1 cellular context compared by ENCODE assay signal in the genomic region with DNA sequence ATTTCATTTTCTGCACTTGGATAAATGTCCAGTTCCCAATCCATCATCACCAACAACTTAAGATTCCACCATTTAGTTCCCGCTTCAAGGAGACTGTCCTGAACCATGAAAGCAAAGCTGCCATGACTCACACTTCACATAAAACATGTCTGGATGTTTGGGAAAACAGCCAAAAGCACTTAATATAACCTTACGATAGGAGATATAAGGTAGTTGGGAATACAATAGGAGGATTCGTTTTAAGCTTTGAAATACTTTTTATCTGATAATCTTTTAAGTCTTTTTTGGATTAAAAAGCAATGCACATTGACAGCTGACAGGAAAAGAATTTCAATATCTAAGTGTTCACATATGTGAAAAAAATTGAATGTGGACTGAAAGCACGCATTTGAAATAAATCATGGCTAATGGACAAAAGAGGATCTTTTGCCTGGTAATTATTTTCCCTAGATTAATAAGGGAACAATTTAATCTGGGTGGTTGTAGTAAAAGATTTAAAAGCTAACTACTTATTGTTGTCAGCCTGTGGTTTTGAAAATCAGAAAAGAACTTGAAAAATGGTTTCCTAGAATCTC.
TF ChIP-seq lines count a peak whose summit lies in the region.

No MANE protein-coding gene starts in this region.

TF ChIP-seq in SK-N-SH treated with all-trans-retinoic acid at 6 μM for 48 hours, 23 proteins besides CTCF, POLR2A, EP300 and RAD21 (continued from another document):
- TF ChIP-seq, protein P1, sequence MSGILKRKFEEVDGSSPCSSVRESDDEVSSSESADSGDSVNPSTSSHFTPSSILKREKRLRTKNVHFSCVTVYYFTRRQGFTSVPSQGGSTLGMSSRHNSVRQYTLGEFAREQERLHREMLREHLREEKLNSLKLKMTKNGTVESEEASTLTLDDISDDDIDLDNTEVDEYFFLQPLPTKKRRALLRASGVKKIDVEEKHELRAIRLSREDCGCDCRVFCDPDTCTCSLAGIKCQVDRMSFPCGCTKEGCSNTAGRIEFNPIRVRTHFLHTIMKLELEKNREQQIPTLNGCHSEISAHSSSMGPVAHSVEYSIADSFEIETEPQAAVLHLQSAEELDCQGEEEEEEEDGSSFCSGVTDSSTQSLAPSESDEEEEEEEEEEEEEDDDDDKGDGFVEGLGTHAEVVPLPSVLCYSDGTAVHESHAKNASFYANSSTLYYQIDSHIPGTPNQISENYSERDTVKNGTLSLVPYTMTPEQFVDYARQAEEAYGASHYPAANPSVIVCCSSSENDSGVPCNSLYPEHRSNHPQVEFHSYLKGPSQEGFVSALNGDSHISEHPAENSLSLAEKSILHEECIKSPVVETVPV (CRISPR knock-in tag; IDR thresholded peaks at IDR 0.05), result peak; percentile 84; the same call in 1 of the 2 replicates
- TF ChIP-seq TCF4 (CRISPR knock-in tag; IDR thresholded peaks at IDR 0.05; ENCODE audit: borderline replicate concordance) (peak; percentile 78), ISL1 (CRISPR knock-in tag; IDR thresholded peaks at IDR 0.05) (peak; percentile 97), TOX (CRISPR knock-in tag; IDR thresholded peaks at IDR 0.05; ENCODE audit: borderline replicate concordance) (peak; percentile 91; the same call in 1 of the 2 replicates), CSDC2 (CRISPR knock-in tag; IDR thresholded peaks at IDR 0.05) (no peak), SNAI2 (CRISPR knock-in tag; IDR thresholded peaks at IDR 0.05) (no peak), BACH2 (CRISPR knock-in tag; IDR thresholded peaks at IDR 0.05; ENCODE audit: borderline replicate concordance) (no peak), ESRRG (CRISPR knock-in tag; IDR thresholded peaks at IDR 0.05) (no peak), ZFP30 (CRISPR knock-in tag; IDR thresholded peaks at IDR 0.05) (no peak), GLIS3 (CRISPR knock-in tag; IDR thresholded peaks at IDR 0.05) (no peak)
- TF ChIP-seq, protein P2, sequence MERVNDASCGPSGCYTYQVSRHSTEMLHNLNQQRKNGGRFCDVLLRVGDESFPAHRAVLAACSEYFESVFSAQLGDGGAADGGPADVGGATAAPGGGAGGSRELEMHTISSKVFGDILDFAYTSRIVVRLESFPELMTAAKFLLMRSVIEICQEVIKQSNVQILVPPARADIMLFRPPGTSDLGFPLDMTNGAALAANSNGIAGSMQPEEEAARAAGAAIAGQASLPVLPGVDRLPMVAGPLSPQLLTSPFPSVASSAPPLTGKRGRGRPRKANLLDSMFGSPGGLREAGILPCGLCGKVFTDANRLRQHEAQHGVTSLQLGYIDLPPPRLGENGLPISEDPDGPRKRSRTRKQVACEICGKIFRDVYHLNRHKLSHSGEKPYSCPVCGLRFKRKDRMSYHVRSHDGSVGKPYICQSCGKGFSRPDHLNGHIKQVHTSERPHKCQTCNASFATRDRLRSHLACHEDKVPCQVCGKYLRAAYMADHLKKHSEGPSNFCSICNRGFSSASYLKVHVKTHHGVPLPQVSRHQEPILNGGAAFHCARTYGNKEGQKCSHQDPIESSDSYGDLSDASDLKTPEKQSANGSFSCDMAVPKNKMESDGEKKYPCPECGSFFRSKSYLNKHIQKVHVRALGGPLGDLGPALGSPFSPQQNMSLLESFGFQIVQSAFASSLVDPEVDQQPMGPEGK (CRISPR knock-in tag; IDR thresholded peaks at IDR 0.05; ENCODE audit: borderline replicate concordance), result peak; percentile 81; the same call in 1 of the 2 replicates
- TF ChIP-seq, protein P3, sequence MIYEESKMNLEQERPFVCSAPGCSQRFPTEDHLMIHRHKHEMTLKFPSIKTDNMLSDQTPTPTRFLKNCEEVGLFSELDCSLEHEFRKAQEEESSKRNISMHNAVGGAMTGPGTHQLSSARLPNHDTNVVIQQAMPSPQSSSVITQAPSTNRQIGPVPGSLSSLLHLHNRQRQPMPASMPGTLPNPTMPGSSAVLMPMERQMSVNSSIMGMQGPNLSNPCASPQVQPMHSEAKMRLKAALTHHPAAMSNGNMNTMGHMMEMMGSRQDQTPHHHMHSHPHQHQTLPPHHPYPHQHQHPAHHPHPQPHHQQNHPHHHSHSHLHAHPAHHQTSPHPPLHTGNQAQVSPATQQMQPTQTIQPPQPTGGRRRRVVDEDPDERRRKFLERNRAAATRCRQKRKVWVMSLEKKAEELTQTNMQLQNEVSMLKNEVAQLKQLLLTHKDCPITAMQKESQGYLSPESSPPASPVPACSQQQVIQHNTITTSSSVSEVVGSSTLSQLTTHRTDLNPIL (CRISPR knock-in tag; IDR thresholded peaks at IDR 0.05; ENCODE audit: low read depth), result peak; percentile 89
- TF ChIP-seq, protein P4, sequence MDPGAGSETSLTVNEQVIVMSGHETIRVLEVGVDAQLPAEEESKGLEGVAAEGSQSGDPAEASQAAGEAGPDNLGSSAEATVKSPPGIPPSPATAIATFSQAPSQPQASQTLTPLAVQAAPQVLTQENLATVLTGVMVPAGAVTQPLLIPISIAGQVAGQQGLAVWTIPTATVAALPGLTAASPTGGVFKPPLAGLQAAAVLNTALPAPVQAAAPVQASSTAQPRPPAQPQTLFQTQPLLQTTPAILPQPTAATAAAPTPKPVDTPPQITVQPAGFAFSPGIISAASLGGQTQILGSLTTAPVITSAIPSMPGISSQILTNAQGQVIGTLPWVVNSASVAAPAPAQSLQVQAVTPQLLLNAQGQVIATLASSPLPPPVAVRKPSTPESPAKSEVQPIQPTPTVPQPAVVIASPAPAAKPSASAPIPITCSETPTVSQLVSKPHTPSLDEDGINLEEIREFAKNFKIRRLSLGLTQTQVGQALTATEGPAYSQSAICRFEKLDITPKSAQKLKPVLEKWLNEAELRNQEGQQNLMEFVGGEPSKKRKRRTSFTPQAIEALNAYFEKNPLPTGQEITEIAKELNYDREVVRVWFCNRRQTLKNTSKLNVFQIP (CRISPR knock-in tag; IDR thresholded peaks at IDR 0.05; ENCODE audit: borderline replicate concordance, low read depth), result 0 out of 2 replicates have a peak, but pooled peaks have one; percentile 16
